In genomic region chr16:4515611-4516233, GRCh38 we compare ENCODE assay signal across 1 cellular context.
TF ChIP-seq lines count a peak whose summit lies in the region.

No MANE protein-coding gene starts in this region.

TF ChIP-seq in HepG2, 621 proteins besides CTCF, POLR2A, EP300 and RAD21:
- TF ChIP-seq ZNF224 (CRISPR knock-in tag; IDR thresholded peaks at IDR 0.05) (no peak), TBX2 (CRISPR knock-in tag; IDR thresholded peaks at IDR 0.05; ENCODE audit: borderline replicate concordance) (no peak), ZNF34 (CRISPR knock-in tag; IDR thresholded peaks at IDR 0.05; ENCODE audit: borderline replicate concordance) (no peak)
